7 cellular contexts compared by ENCODE assay signal in genomic region chr1:116671072-116671471, GRCh38. TPM values are rescaled to one million over a fixed set of nuclear protein-coding genes. Genes with fewer than 3 reads are reported as not detected.
DNase-seq lines count a peak whose midpoint lies in the region; TF ChIP-seq lines count a peak whose summit lies in the region.
"Not testable (repeated sequence)": the region's sequence is repeated elsewhere in the genome, so short reads cannot be mapped to it uniquely, and the experiment has no call there.
"Had no signal": no experiment of that assay in that cellular context is flagged by ENCODE, and none has a peak within 500 bp of the region (broad histone marks: within the 10 kb centered on the region; RNA-seq: fewer than 3 reads in every experiment).

No MANE protein-coding gene starts in this region.

- not testable (repeated sequence) for H3K36me3 Mint-ChIP-seq in brain; chondrocyte (ENCODE audit: low read depth)

- not testable (repeated sequence) for H3K9me3 Mint-ChIP-seq in brain; chondrocyte (ENCODE audit: low read depth)

- H3K27me3 ChIP-seq in adipocyte (replicated peaks; ENCODE audit: control insufficient read depth, insufficient read depth, low read length) = peaks cover 22% of the 10 kb centered on the region
- not testable (repeated sequence) for H3K27me3 ChIP-seq in left ventricle myocardium inferior (ENCODE audit: low read depth)

- intact Hi-C loops in left ventricle myocardium inferior (cut with micrococcal nuclease) = not testable (repeated sequence)

- peak overlapping the region in 3 of 5 experiments; percentile 28 to 70 (median 47) for H3K27ac Mint-ChIP-seq in brain
- not testable (repeated sequence) for H3K27ac Mint-ChIP-seq in chondrocyte (ENCODE audit: unreplicated experiment)

- not testable (repeated sequence) for H3K9me3 ChIP-seq in SK-N-MC (ENCODE audit: low read depth, low read length); adipocyte (ENCODE audit: control insufficient read depth, low read length); left ventricle myocardium inferior (replicated peaks)

- not testable (repeated sequence) for H3K36me3 ChIP-seq in SK-N-MC (ENCODE audit: insufficient read depth, low read length); adipocyte (ENCODE audit: control insufficient read depth, insufficient read depth, low read length, severe bottlenecking); left ventricle myocardium inferior

- H3K9ac ChIP-seq in SK-N-MC (ENCODE audit: insufficient read length); adipocyte (ENCODE audit: low read length): not testable (repeated sequence)

- H3K4me1 Mint-ChIP-seq in brain = peaks cover 44% of the 10 kb centered on the region
- H3K4me1 Mint-ChIP-seq in chondrocyte (ENCODE audit: low read depth) = peaks cover 31% of the 10 kb centered on the region

- H3K4me1 ChIP-seq in adipocyte (ENCODE audit: control insufficient read depth, insufficient read depth, low read length) = not testable (repeated sequence)
- peaks cover 23% of the 10 kb centered on the region for H3K4me1 ChIP-seq in left ventricle myocardium inferior

- not testable (repeated sequence) for TF ChIP-seq CTCF in brain (conservative IDR thresholded peaks at IDR 0.05); chondrocyte (IDR thresholded peaks at IDR 0.05); left ventricle myocardium inferior (IDR thresholded peaks at IDR 0.05; ENCODE audit: borderline replicate concordance)

- not testable (repeated sequence) for H3K4me3 ChIP-seq in SK-N-MC; adipocyte (ENCODE audit: low read length); left ventricle myocardium inferior

- peak overlapping the region; percentile 67; the same call in 1 of the 2 replicates for H3K27ac ChIP-seq in SK-N-MC
- peak overlapping the region; percentile 24 for H3K27ac ChIP-seq in left ventricle myocardium inferior (replicated peaks)

- DNase-seq in SK-N-MC (ENCODE audit: low read depth, low spot score); chondrocyte (ENCODE audit: low spot score); left ventricle myocardium inferior: not testable (repeated sequence)
- peak; percentile 22 for DNase-seq in adipocyte (ENCODE audit: low read depth)

- H3K27me3 Mint-ChIP-seq in brain = peaks cover 15% of the 10 kb centered on the region
- H3K27me3 Mint-ChIP-seq in chondrocyte (ENCODE audit: low read depth) = not testable (repeated sequence)

- H3K4me3 Mint-ChIP-seq in brain (peak overlapping the region in 1 of 5 experiments; percentile 34), chondrocyte (ENCODE audit: unreplicated experiment) (peak overlapping the region; percentile 3)

RNA-seq across cellular contexts. Expression of gene IGSF3, which starts 3.5 kb away (rescaled TPM):
- 25.4 TPM for polyA plus RNA-seq in brain (ENCODE audit: insufficient read depth, low read depth, low replicate concordance)
- total RNA-seq in chondrocyte (20.5 to 32.0 TPM (median 20.7 TPM) in 3 replicates), left ventricle myocardium inferior (19.9 TPM)
- polyA plus RNA-seq: CD4-positive, alpha-beta memory T cell; CD8-positive, alpha-beta memory T cell had no signal
